Comparison of ENCODE assay signal across 24 cellular contexts in the genomic region with DNA sequence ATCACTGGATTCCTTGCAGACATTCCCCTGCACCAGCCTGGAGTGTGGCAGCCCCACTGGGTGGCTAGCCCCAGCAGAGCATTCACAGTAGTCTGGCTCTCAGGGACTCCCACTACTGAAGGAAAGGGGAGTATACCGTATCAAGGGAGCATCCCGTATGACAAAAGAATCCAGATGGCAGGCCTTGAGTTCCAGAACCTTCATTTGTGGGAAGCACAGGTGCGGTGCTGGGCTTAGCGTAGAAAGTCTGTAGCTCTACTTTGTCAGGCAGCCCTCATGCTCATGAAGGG.
"Had no signal": no experiment of that assay in that cellular context is flagged by ENCODE, and none has a peak within 500 bp of the region (broad histone marks: within the 10 kb centered on the region; RNA-seq: fewer than 3 reads in every experiment).

No MANE protein-coding gene starts in this region.

- ATAC-seq: body of pancreas, Panc1 had no signal

- H3K4me3 ChIP-seq: ascending aorta, body of pancreas, SJCRH30 had no signal

- H3K4me3 Mint-ChIP-seq: activated CD4-positive, alpha-beta memory T cell treated with anti-CD3 and anti-CD28 coated beads, Interleukin-2, amount 10 ng/mL, durations not matched to agents 7 days and 5 days; activated CD4-positive, alpha-beta T cell treated with anti-CD3 and anti-CD28 coated beads, Interleukin-2, amount 10 ng/mL, durations not matched to agents 7 days and 5 days; activated naive CD4-positive, alpha-beta T cell treated with anti-CD3 and anti-CD28 coated beads, Interleukin-2, amount 50 U/mL, for 24 hours; activated naive CD8-positive, alpha-beta T cell treated with anti-CD3 and anti-CD28 coated beads, Interleukin-2, amount 50 U/mL, for 24 hours; central memory CD8-positive, alpha-beta T cell; T-helper 1 cell treated with Interleukin-12 subunit alpha and Interleukin-12 subunit beta and Interleukin-4 antibody, amounts not matched to agents 30 μg/mL and 1 μg/mL, for 36 hours had no signal

- H3K27me3 ChIP-seq: ascending aorta, body of pancreas, SJCRH30 had no signal

- H3K9me3 Mint-ChIP-seq: activated CD4-positive, alpha-beta memory T cell treated with anti-CD3 and anti-CD28 coated beads, Interleukin-2, amount 10 ng/mL, durations not matched to agents 7 days and 5 days; activated CD4-positive, alpha-beta T cell treated with anti-CD3 and anti-CD28 coated beads, Interleukin-2, amount 10 ng/mL, durations not matched to agents 7 days and 5 days; activated naive CD4-positive, alpha-beta T cell treated with anti-CD3 and anti-CD28 coated beads, Interleukin-2, amount 50 U/mL, for 24 hours; activated naive CD8-positive, alpha-beta T cell treated with anti-CD3 and anti-CD28 coated beads, Interleukin-2, amount 50 U/mL, for 24 hours; central memory CD8-positive, alpha-beta T cell; T-helper 1 cell treated with Interleukin-12 subunit alpha and Interleukin-12 subunit beta and Interleukin-4 antibody, amounts not matched to agents 30 μg/mL and 1 μg/mL, for 36 hours had no signal

- H3K27ac ChIP-seq: ascending aorta, body of pancreas, SJCRH30 had no signal

- H3K9me3 ChIP-seq: ascending aorta, body of pancreas, SJCRH30 had no signal

- H3K4me1 Mint-ChIP-seq: activated CD4-positive, alpha-beta memory T cell treated with anti-CD3 and anti-CD28 coated beads, Interleukin-2, amount 10 ng/mL, durations not matched to agents 7 days and 5 days; activated CD4-positive, alpha-beta T cell treated with anti-CD3 and anti-CD28 coated beads, Interleukin-2, amount 10 ng/mL, durations not matched to agents 7 days and 5 days; central memory CD8-positive, alpha-beta T cell had no signal

- DNase-seq: activated CD4-positive, alpha-beta memory T cell treated with anti-CD3 and anti-CD28 coated beads, Interleukin-2, amount 10 ng/mL, durations not matched to agents 7 days and 5 days; activated CD4-positive, alpha-beta T cell treated with anti-CD3 and anti-CD28 coated beads, Interleukin-2, amount 10 ng/mL, durations not matched to agents 7 days and 5 days; activated CD4-positive, CD25-positive, alpha-beta regulatory T cell; activated CD8-positive, alpha-beta memory T cell treated with anti-CD3 and anti-CD28 coated beads, Interleukin-2, amount 50 U/mL, for 48 hours; activated naive CD8-positive, alpha-beta T cell treated with anti-CD3 and anti-CD28 coated beads, Interleukin-2, amount 50 U/mL, for 24 hours; activated T-cell treated with anti-CD3 and anti-CD28 coated beads, Interleukin-2, amount 50 U/mL, for 1 hour; amniotic stem cell; Kasumi-1; NCI-H1105 treated with DMSO at 0.1 percent for 48 hours; NCI-H1436 treated with DMSO at 0.1 percent for 48 hours; NCI-H187; NCI-H2081; NCI-H510A treated with DMSO at 0.1 percent for 48 hours; NK-92 treated with Interleukin-12 subunit alpha and Interleukin-12 subunit beta, amount 100 ng/mL, for 24 hours; OCI-M1; RPMI8226; T-helper 9 cell had no signal

- H3K27me3 Mint-ChIP-seq: activated CD4-positive, alpha-beta memory T cell treated with anti-CD3 and anti-CD28 coated beads, Interleukin-2, amount 10 ng/mL, durations not matched to agents 7 days and 5 days; activated CD4-positive, alpha-beta T cell treated with anti-CD3 and anti-CD28 coated beads, Interleukin-2, amount 10 ng/mL, durations not matched to agents 7 days and 5 days; activated naive CD4-positive, alpha-beta T cell treated with anti-CD3 and anti-CD28 coated beads, Interleukin-2, amount 50 U/mL, for 24 hours; activated naive CD8-positive, alpha-beta T cell treated with anti-CD3 and anti-CD28 coated beads, Interleukin-2, amount 50 U/mL, for 24 hours; central memory CD8-positive, alpha-beta T cell had no signal

- H3K27ac Mint-ChIP-seq: activated CD4-positive, alpha-beta memory T cell treated with anti-CD3 and anti-CD28 coated beads, Interleukin-2, amount 10 ng/mL, durations not matched to agents 7 days and 5 days; activated CD4-positive, alpha-beta T cell treated with anti-CD3 and anti-CD28 coated beads, Interleukin-2, amount 10 ng/mL, durations not matched to agents 7 days and 5 days; activated naive CD4-positive, alpha-beta T cell treated with anti-CD3 and anti-CD28 coated beads, Interleukin-2, amount 50 U/mL, for 24 hours; activated naive CD8-positive, alpha-beta T cell treated with anti-CD3 and anti-CD28 coated beads, Interleukin-2, amount 50 U/mL, for 24 hours; T-helper 1 cell treated with Interleukin-12 subunit alpha and Interleukin-12 subunit beta and Interleukin-4 antibody, amounts not matched to agents 30 μg/mL and 1 μg/mL, for 36 hours had no signal

- H3K4me1 ChIP-seq: ascending aorta, body of pancreas, SJCRH30 had no signal
